Comparison of ENCODE assay signal across 8 cellular contexts in genomic region chr16:84144301-84144858, GRCh38. TPM values are rescaled to one million over a fixed set of nuclear protein-coding genes. Genes with fewer than 3 reads are reported as not detected.
DNase-seq lines count a peak whose midpoint lies in the region; FAIRE-seq and TF ChIP-seq lines count a peak whose summit lies in the region.

No MANE protein-coding gene starts in this region.

- intact Hi-C loops in ovary (cut with DNase I) (no loop called here), uterus (cut with DNase I; ENCODE audit: low total_unique reads) (no loop called here)

- H3K9ac ChIP-seq in NT2/D1 (ENCODE audit: insufficient read length, low read depth), result peak overlapping the region; percentile 93

- peak; percentile 58 for DNase-seq in Ammon's horn (ENCODE audit: low spot score)
- DNase-seq in GM20000 (ENCODE audit: low spot score), result peak; percentile 46
- no peak for DNase-seq in NT2/D1 (ENCODE audit: low read depth, low spot score)
- DNase-seq in activated effector memory CD4-positive, alpha-beta T cell treated with Interleukin-2 at 50 U/mL for 16 hours, result peak; percentile 13
- DNase-seq in frontal cortex (ENCODE audit: low spot score in 2 of 2), result peak; percentile 22 to 26
- peak in 4 of 5 donors; percentile 19 to 50 (median 42) for DNase-seq in ovary
- peak in 1 of 2 donors; percentile 28 for DNase-seq in uterus
- DNase-seq in middle frontal gyrus (ENCODE audit: extremely low spot score, low spot score), result no peak

- FAIRE-seq in frontal cortex (lab: Jason Lieb, UNC), result no peak

- no peak for TF ChIP-seq POLR2A in ovary (IDR thresholded peaks at IDR 0.05)
- TF ChIP-seq POLR2A in uterus (IDR thresholded peaks at IDR 0.05), result no peak

- peaks cover 17% of the 10 kb centered on the region for H3K27me3 ChIP-seq in NT2/D1 (ENCODE audit: insufficient read depth, insufficient read length)
- H3K27me3 ChIP-seq in ovary, result no peaks in the 10 kb centered on the region
- no peaks in the 10 kb centered on the region for H3K27me3 ChIP-seq in uterus

- H3K36me3 ChIP-seq in NT2/D1 (ENCODE audit: insufficient read depth, insufficient read length, low read length), result no peaks in the 10 kb centered on the region
- H3K36me3 ChIP-seq in ovary, result no peaks in the 10 kb centered on the region
- H3K36me3 ChIP-seq in uterus, result no peaks in the 10 kb centered on the region

- H3K9me3 ChIP-seq in NT2/D1 (ENCODE audit: insufficient read depth, low read length), result peaks cover 11% of the 10 kb centered on the region; the same call in 1 of the 2 replicates
- no peaks in the 10 kb centered on the region for H3K9me3 ChIP-seq in ovary
- no peaks in the 10 kb centered on the region for H3K9me3 ChIP-seq in uterus

- peak overlapping the region; percentile 69 to 79 for H3K27ac ChIP-seq in ovary
- peak overlapping the region; percentile 73 to 76 for H3K27ac ChIP-seq in uterus

- no peak for TF ChIP-seq EP300 in ovary (IDR thresholded peaks at IDR 0.05)

- TF ChIP-seq CTCF in GM20000 (IDR thresholded peaks at IDR 0.05; ENCODE audit: extremely low read depth, missing control alignments) (no peak), ovary (IDR thresholded peaks at IDR 0.05) (no peak), uterus (IDR thresholded peaks at IDR 0.05) (no peak)

- H3K4me1 ChIP-seq in NT2/D1 (ENCODE audit: insufficient read depth, insufficient read length), result no peaks in the 10 kb centered on the region
- H3K4me1 ChIP-seq in ovary (ENCODE audit: insufficient read depth), result peaks cover 2% of the 10 kb centered on the region
- peaks cover 0 to 5% of the 10 kb centered on the region in 2 donors for H3K4me1 ChIP-seq in uterus

- WGBS in ovary, 3 donors, result 0 to 1% (median 1%) methylated on average over 31 to 37 of the region's 37 CpGs

- peak overlapping the region; percentile 62 for H3K4me3 ChIP-seq in NT2/D1 (ENCODE audit: insufficient read length, low read depth)
- peak overlapping the region; percentile 70 for H3K4me3 ChIP-seq in ovary
- peak overlapping the region; percentile 81 to 99 for H3K4me3 ChIP-seq in uterus

RNA-seq across cellular contexts. Expression of gene HSDL1, which starts 0.6 kb away (rescaled TPM):
- total RNA-seq in frontal cortex, result 223 TPM
- 10 to 100 TPM; 17.5 to 34.1 (median 27.2) TPM for total RNA-seq in ovary
- polyA plus RNA-seq in ovary, result 10 to 100 TPM; 17.6 to 28.2 TPM
- total RNA-seq in uterus, result 10 to 100 TPM; 10.5 to 46.4 (median 22.3) TPM

RNA-seq across cellular contexts. Expression of gene DNAAF1, which starts 0.7 kb away (rescaled TPM):
- total RNA-seq in frontal cortex, result 0.41 TPM
- total RNA-seq in ovary, result 10 to 100 TPM in 1 of 7 donors, 1 to 10 TPM in 4, under 1 TPM in 2; 0.33 to 42.6 (median 3.6) TPM
- 1 to 10 TPM in 1 of 2 donors, under 1 TPM in 1; 0.95 to 1.1 TPM for polyA plus RNA-seq in ovary
- total RNA-seq in uterus, result 1 to 10 TPM in 3 of 4 donors, under 1 TPM in 1; 0.77 to 8.2 (median 2.7) TPM

RNA-seq across cellular contexts. Expression of gene MBTPS1, which starts 27.6 kb away (rescaled TPM):
- total RNA-seq in frontal cortex, result 76.6 TPM
- total RNA-seq in ovary, result 10 to 100 TPM; 78.8 to 99.2 (median 90.3) TPM
- polyA plus RNA-seq in ovary, result 100 to 1,000 TPM in 1 of 2 donors, 10 to 100 TPM in 1; 73.8 to 122 TPM
- total RNA-seq in uterus, result 100 to 1,000 TPM in 3 of 4 donors, 10 to 100 TPM in 1; 63.0 to 162 (median 112) TPM

RNA-seq across cellular contexts. Expression of gene TAF1C, which starts 42.5 kb away (rescaled TPM):
- 18.8 TPM for total RNA-seq in frontal cortex
- 10 to 100 TPM; 39.7 to 89.0 (median 58.4) TPM for total RNA-seq in ovary
- 10 to 100 TPM; 14.1 to 63.8 TPM for polyA plus RNA-seq in ovary
- 100 to 1,000 TPM in 2 of 4 donors, 10 to 100 TPM in 2; 36.7 to 210 (median 76.3) TPM for total RNA-seq in uterus

RNA-seq across cellular contexts. Expression of gene ADAD2, which starts 46.6 kb away (rescaled TPM):
- total RNA-seq in frontal cortex (not detected), ovary (under 1 TPM in 2 of 7 donors, not detected in 5; 0.71 to 0.97 TPM), uterus (1 to 10 TPM in 1 of 4 donors, under 1 TPM in 2, not detected in 1; 0.21 to 1.0 (median 0.88) TPM)
- 1 to 10 TPM in 1 of 2 donors, under 1 TPM in 1; 0.12 to 2.0 TPM for polyA plus RNA-seq in ovary

Comparison
In these comparisons a context has a peak if more than half of its experiments do, and no peak if none do; other contexts are left out.
1. DNase-seq: peak in Ammon's horn (single experiment), GM20000 (single experiment), activated effector memory CD4-positive, alpha-beta T cell treated with Interleukin-2 at 50 U/mL for 16 hours (single experiment), frontal cortex (2 of 2) and ovary (4 of 5); none in NT2/D1 (single experiment) and middle frontal gyrus (single experiment).
2. Peak in every context shown above with its lines, with median percentiles within 50 percentile points of each other: H3K4me3 ChIP-seq.